In genomic region chr21:35571910-35572309, GRCh38 we compare ENCODE assay signal across 9 cellular contexts.
"Had no signal": no experiment of that assay in that cellular context is flagged by ENCODE, and none has a peak within 500 bp of the region (broad histone marks: within the 10 kb centered on the region; RNA-seq: fewer than 3 reads in every experiment).

No MANE protein-coding gene starts in this region.

- H3K9me3 ChIP-seq: HAP-1 had no signal

- H3K4me2 ChIP-seq: GM23338 had no signal

- H3K9ac ChIP-seq: GM23248 had no signal

- ATAC-seq: GM23338, HCT116 had no signal

- H3K4me1 ChIP-seq: HAP-1 had no signal

- H3K36me3 ChIP-seq: HAP-1 had no signal

- DNase-seq: GM23248, GOT3, H7, H9, HCEC 1CT, HFFc6 had no signal

- H3K4me3 ChIP-seq: GM23248, GM23338, HAP-1 had no signal

- H2AFZ ChIP-seq: GM23248, GM23338 had no signal

- H3K4me1 Mint-ChIP-seq: GM23338 had no signal

- H3K9me3 Mint-ChIP-seq: HFFc6 had no signal

- H3K27ac Mint-ChIP-seq: GM23338, H9, HFFc6 had no signal

- H3K27ac ChIP-seq: GM23248 had no signal

- H3K4me3 Mint-ChIP-seq: GM23338, H9, HFFc6 had no signal
